Comparison of ENCODE assay signal across 1 cellular context in genomic region chr14:99169776-99170356, GRCh38.
TF ChIP-seq lines count a peak whose summit lies in the region.

No MANE protein-coding gene starts in this region.

TF ChIP-seq in WTC11, 78 proteins besides CTCF, POLR2A, EP300 and RAD21 (continued from another document):
- TF ChIP-seq, protein P1, sequence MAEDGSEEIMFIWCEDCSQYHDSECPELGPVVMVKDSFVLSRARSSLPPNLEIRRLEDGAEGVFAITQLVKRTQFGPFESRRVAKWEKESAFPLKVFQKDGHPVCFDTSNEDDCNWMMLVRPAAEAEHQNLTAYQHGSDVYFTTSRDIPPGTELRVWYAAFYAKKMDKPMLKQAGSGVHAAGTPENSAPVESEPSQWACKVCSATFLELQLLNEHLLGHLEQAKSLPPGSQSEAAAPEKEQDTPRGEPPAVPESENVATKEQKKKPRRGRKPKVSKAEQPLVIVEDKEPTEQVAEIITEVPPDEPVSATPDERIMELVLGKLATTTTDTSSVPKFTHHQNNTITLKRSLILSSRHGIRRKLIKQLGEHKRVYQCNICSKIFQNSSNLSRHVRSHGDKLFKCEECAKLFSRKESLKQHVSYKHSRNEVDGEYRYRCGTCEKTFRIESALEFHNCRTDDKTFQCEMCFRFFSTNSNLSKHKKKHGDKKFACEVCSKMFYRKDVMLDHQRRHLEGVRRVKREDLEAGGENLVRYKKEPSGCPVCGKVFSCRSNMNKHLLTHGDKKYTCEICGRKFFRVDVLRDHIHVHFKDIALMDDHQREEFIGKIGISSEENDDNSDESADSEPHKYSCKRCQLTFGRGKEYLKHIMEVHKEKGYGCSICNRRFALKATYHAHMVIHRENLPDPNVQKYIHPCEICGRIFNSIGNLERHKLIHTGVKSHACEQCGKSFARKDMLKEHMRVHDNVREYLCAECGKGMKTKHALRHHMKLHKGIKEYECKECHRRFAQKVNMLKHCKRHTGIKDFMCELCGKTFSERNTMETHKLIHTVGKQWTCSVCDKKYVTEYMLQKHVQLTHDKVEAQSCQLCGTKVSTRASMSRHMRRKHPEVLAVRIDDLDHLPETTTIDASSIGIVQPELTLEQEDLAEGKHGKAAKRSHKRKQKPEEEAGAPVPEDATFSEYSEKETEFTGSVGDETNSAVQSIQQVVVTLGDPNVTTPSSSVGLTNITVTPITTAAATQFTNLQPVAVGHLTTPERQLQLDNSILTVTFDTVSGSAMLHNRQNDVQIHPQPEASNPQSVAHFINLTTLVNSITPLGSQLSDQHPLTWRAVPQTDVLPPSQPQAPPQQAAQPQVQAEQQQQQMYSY (CRISPR knock-in tag; IDR thresholded peaks at IDR 0.05), result no peak
